In the genomic region with DNA sequence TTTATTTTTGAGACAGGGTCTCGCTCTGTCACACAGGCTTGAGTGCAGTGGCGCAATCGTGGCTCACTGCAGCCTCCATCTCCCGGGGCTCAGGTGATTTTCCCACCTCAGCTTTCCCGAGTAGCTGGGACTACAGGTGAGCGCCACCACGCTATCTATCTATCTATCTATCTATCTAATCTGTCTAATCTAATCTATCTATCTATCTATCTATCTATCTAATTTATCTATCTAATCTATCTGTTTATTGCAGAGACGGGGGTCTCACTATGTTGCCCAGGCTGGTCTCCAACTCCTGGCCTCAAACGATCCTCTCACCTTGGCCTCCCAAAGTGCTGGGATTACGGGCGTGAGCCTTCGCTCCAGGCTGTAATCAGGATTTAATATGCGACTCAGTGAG, we compare ENCODE assay signal across 8 cellular contexts. TPM values are rescaled to one million over a fixed set of nuclear protein-coding genes. Genes with fewer than 3 reads are reported as not detected.
DNase-seq lines count a peak whose midpoint lies in the region; ATAC-seq and TF ChIP-seq lines count a peak whose summit lies in the region.

No MANE protein-coding gene starts in this region.

- peaks cover 0 to 70% (median 5%) of the 10 kb centered on the region in 11 donors for H3K9me3 ChIP-seq in heart right ventricle
- H3K9me3 ChIP-seq in breast epithelium: peaks cover 23% of the 10 kb centered on the region in 2 donors
- peaks cover 57% of the 10 kb centered on the region for H3K9me3 ChIP-seq in mucosa of descending colon
- H3K9me3 ChIP-seq in aorta (ENCODE audit: control insufficient read depth, low read length): peaks cover 7% of the 10 kb centered on the region

- peaks cover 0 to 13% (median 10%) of the 10 kb centered on the region in 9 donors for H3K4me1 ChIP-seq in heart right ventricle
- no peaks in the 10 kb centered on the region for H3K4me1 ChIP-seq in breast epithelium
- no peaks in the 10 kb centered on the region for H3K4me1 ChIP-seq in mucosa of descending colon (ENCODE audit: low read depth)
- no peaks in the 10 kb centered on the region for H3K4me1 ChIP-seq in aorta (ENCODE audit: control insufficient read depth in 1 of 2, insufficient read depth in 2 of 2, low read length in 2 of 2)

- H3K36me3 ChIP-seq in heart right ventricle (peaks cover 0 to 35% (median 18%) of the 10 kb centered on the region in 9 donors), breast epithelium (no peaks in the 10 kb centered on the region), mucosa of descending colon (ENCODE audit: low read depth) (peaks cover 4% of the 10 kb centered on the region), aorta (ENCODE audit: control insufficient read depth in 1 of 2, insufficient read depth in 2 of 2, low read length in 1 of 2) (peaks cover under 1 to 2% of the 10 kb centered on the region in 2 donors)

- WGBS in heart right ventricle, 2 donors: 33 to 36% methylated on average over 13 of the region's 13 CpGs
- 31 to 32% methylated on average over 13 of the region's 13 CpGs for WGBS in aorta, 2 donors

- H3K27ac ChIP-seq in heart right ventricle (peak overlapping the region in 9 of 10 donors; percentile 81 to 96 (median 89)), breast epithelium (peak overlapping the region in 1 of 2 donors; percentile 91), aorta (ENCODE audit: low read depth in 1 of 2, low read length in 2 of 2) (no peak overlapping the region)

- intact Hi-C loops in heart right ventricle (cut with DNase I) (loop anchor here in 4 of 10 donors (1.0 to 5.0 kb wide), 7 partner anchors 23 to 121 kb away; a partner anchor contains a TSS), left ventricle myocardium superior (cut with micrococcal nuclease) (no loop called here), breast epithelium (cut with DNase I; ENCODE audit: low total_unique reads) (no loop called here), mucosa of descending colon (cut with DNase I, micrococcal nuclease) (no loop called here), aorta (cut with DNase I) (loop anchor here (1.0 to 10.0 kb wide), 2 partner anchors 57 to 121 kb away; a partner anchor contains a TSS)

- ATAC-seq in heart right ventricle (no peak), left ventricle myocardium superior (no peak), mucosa of descending colon (no peak), aorta (ENCODE audit: low FRiP score) (no peak), HG03457 (IDR thresholded peaks at IDR 0.05; ENCODE audit: unreplicated experiment) (no peak), GM18519 (IDR thresholded peaks at IDR 0.05; ENCODE audit: low FRiP score, unreplicated experiment) (no peak)

- H3K27me3 ChIP-seq in heart right ventricle (no peaks in the 10 kb centered on the region), breast epithelium (no peaks in the 10 kb centered on the region), aorta (ENCODE audit: control insufficient read depth in 1 of 2, insufficient read depth in 2 of 2, low read length in 1 of 2) (no peaks in the 10 kb centered on the region)

- TF ChIP-seq POLR2A in breast epithelium (IDR thresholded peaks at IDR 0.05): no peak

- peak overlapping the region; percentile 69 to 91 (median 80) for H3K4me3 ChIP-seq in heart right ventricle
- peak overlapping the region; percentile 77 to 84 (median 84) for H3K4me3 ChIP-seq in breast epithelium
- peak overlapping the region; percentile 62 for H3K4me3 ChIP-seq in mucosa of descending colon
- H3K4me3 ChIP-seq in aorta (ENCODE audit: low read length in 2 of 2): peak overlapping the region; percentile 88

- no peak for DNase-seq in heart right ventricle
- DNase-seq in left ventricle myocardium superior: no peak
- no peak for DNase-seq in breast epithelium (ENCODE audit: low spot score in 2 of 2)
- DNase-seq in mucosa of descending colon: no peak
- no peak for DNase-seq in aorta
- DNase-seq in cerebellar cortex (ENCODE audit: low spot score): no peak

- TF ChIP-seq CTCF in heart right ventricle (IDR thresholded peaks at IDR 0.05) (no peak), breast epithelium (IDR thresholded peaks at IDR 0.05) (no peak), mucosa of descending colon (IDR thresholded peaks at IDR 0.05) (no peak)

RNA-seq across cellular contexts. Expression of a gene that starts 0.6 kb away (rescaled TPM):
- total RNA-seq in heart right ventricle (1 to 10 TPM; 2.4 to 7.1 (median 5.2) TPM), left ventricle myocardium superior (4.2 TPM), breast epithelium (10 to 100 TPM in 1 of 3 donors, 1 to 10 TPM in 2; 5.9 to 13.5 (median 7.9) TPM), mucosa of descending colon (1 to 10 TPM; 6.6 to 9.3 (median 8.0) TPM), aorta (1 to 10 TPM; 6.4 to 8.8 TPM)
- polyA plus RNA-seq in heart right ventricle (1 to 10 TPM; 3.4 to 3.8 TPM), aorta (1 to 10 TPM; 6.3 to 8.7 TPM)

RNA-seq across cellular contexts. Expression of a gene that starts 23.0 kb away (rescaled TPM):
- total RNA-seq in heart right ventricle (10 to 100 TPM in 2 of 10 donors, 1 to 10 TPM in 8; 6.3 to 10.9 (median 8.3) TPM), left ventricle myocardium superior (8.1 TPM), breast epithelium (10 to 100 TPM; 11.7 to 22.8 (median 15.4) TPM), mucosa of descending colon (10 to 100 TPM in 1 of 3 donors, 1 to 10 TPM in 2; 7.5 to 15.8 (median 9.0) TPM), aorta (10 to 100 TPM; 14.3 to 15.3 TPM)
- polyA plus RNA-seq in heart right ventricle (1 to 10 TPM; 2.3 to 4.2 TPM), aorta (1 to 10 TPM; 1.5 to 8.5 TPM)

RNA-seq across cellular contexts. Expression of a gene that starts 40.1 kb away (rescaled TPM):
- 10 to 100 TPM in 2 of 10 donors, 1 to 10 TPM in 8; 4.6 to 12.4 (median 8.6) TPM for total RNA-seq in heart right ventricle
- polyA plus RNA-seq in heart right ventricle: 10 to 100 TPM in 1 of 2 donors, 1 to 10 TPM in 1; 7.6 to 22.8 TPM
- 7.5 TPM for total RNA-seq in left ventricle myocardium superior
- 10 to 100 TPM; 19.5 to 46.4 (median 21.0) TPM for total RNA-seq in breast epithelium
- total RNA-seq in mucosa of descending colon: 10 to 100 TPM in 1 of 3 donors, 1 to 10 TPM in 2; 5.8 to 17.2 (median 9.7) TPM
- 10 to 100 TPM; 12.5 to 24.2 TPM for total RNA-seq in aorta
- polyA plus RNA-seq in aorta: 10 to 100 TPM in 1 of 2 donors, 1 to 10 TPM in 1; 4.5 to 61.1 TPM

RNA-seq across cellular contexts. Expression of a gene that starts 58.8 kb away (rescaled TPM):
- 10 to 100 TPM in 1 of 10 donors, 1 to 10 TPM in 9; 5.3 to 10.1 (median 7.5) TPM for total RNA-seq in heart right ventricle
- polyA plus RNA-seq in heart right ventricle: 1 to 10 TPM; 4.6 to 6.7 TPM
- total RNA-seq in left ventricle myocardium superior: 9.1 TPM
- 10 to 100 TPM; 14.1 to 31.2 (median 14.4) TPM for total RNA-seq in breast epithelium
- total RNA-seq in mucosa of descending colon: 10 to 100 TPM; 13.5 to 21.8 (median 21.1) TPM
- 10 to 100 TPM; 13.2 to 17.7 TPM for total RNA-seq in aorta
- 10 to 100 TPM in 1 of 2 donors, 1 to 10 TPM in 1; 9.9 to 11.9 TPM for polyA plus RNA-seq in aorta

Comparison
In these comparisons a context has a peak if more than half of its experiments do, and no peak if none do; other contexts are left out.
1. H3K27ac ChIP-seq: peak in heart right ventricle (9 of 10); none in aorta (0 of 2).
2. intact Hi-C loops: an anchor here in aorta (1.0 to 10.0 kb wide); none called in left ventricle myocardium superior, breast epithelium and mucosa of descending colon.
3. Peak in every context shown above with its lines, with median percentiles within 50 percentile points of each other: H3K4me3 ChIP-seq.